Comparison of ENCODE assay signal across 9 cellular contexts in the genomic region with DNA sequence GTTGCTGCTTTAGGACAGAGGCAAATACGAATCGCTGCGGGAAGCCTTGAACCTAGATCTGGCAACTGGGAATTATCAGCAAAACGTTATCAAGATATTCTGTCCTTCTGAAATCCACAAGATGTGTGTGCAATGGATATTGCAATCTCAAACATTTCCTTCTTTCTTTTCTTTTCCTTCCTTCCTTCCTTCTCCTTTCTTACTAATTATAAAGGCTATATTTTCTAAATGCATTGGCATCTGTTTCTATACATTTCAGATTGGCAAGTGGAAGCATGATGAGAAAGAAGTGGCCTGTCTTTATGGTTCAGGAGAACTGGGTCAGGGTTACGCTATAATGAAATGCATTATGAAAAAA. TPM values are rescaled to one million over a fixed set of nuclear protein-coding genes. Genes with fewer than 3 reads are reported as not detected.
DNase-seq lines count a peak whose midpoint lies in the region; ATAC-seq and TF ChIP-seq lines count a peak whose summit lies in the region.
"Had no signal": no experiment of that assay in that cellular context is flagged by ENCODE, and none has a peak within 500 bp of the region (broad histone marks: within the 10 kb centered on the region; RNA-seq: fewer than 3 reads in every experiment).

No MANE protein-coding gene starts in this region.

- H3K27me3 Mint-ChIP-seq in activated CD8-positive, alpha-beta T cell treated with anti-CD3 and anti-CD28 coated beads for 36 hours, result no peaks in the 10 kb centered on the region

- H3K9ac ChIP-seq in liver (ENCODE audit: low read depth in 1 of 2, low read length in 2 of 2), result peak overlapping the region in 1 of 2 donors; percentile 32

- POLR2A ChIA-PET in activated CD8-positive, alpha-beta T cell treated with anti-CD3 and anti-CD28 coated beads for 36 hours (lab: Charles Lee), result interaction anchor here (1.0 to 15.6 kb wide), 7 partner anchors 7 to 56 kb away, joined by 4 to 766 read pairs (median 196); a partner anchor contains a TSS

- DNase-seq in right cardiac atrium (no peak), left cardiac atrium (no peak), upper lobe of right lung (no peak), foreskin keratinocyte (no peak), NCI-H1436 treated with DMSO at 0.1 percent for 48 hours (lab: John Stamatoyannopoulos, UW) (no peak)
- DNase-seq in activated CD8-positive, alpha-beta T cell treated with anti-CD3 and anti-CD28 coated beads for 36 hours, result no peak

- TF ChIP-seq RAD21 in liver (IDR thresholded peaks at IDR 0.05), result no peak

- no peaks in the 10 kb centered on the region for H3K9me3 Mint-ChIP-seq in activated CD8-positive, alpha-beta T cell treated with anti-CD3 and anti-CD28 coated beads for 36 hours

- H3K36me3 ChIP-seq in liver (ENCODE audit: control insufficient read depth in 4 of 4, insufficient read depth in 3 of 4, low read depth in 1 of 4, low read length in 3 of 4) (no peaks in the 10 kb centered on the region), upper lobe of right lung (peaks cover 17% of the 10 kb centered on the region)
- H3K36me3 ChIP-seq: WERI-Rb-1 had no signal

- peaks cover 53% of the 10 kb centered on the region for H3K4me1 Mint-ChIP-seq in activated CD8-positive, alpha-beta T cell treated with anti-CD3 and anti-CD28 coated beads for 36 hours (ENCODE audit: low read depth)

- H3K4me3 Mint-ChIP-seq in activated CD8-positive, alpha-beta T cell treated with anti-CD3 and anti-CD28 coated beads for 36 hours, result peak overlapping the region; percentile 100

- CTCF ChIA-PET in activated CD8-positive, alpha-beta T cell treated with anti-CD3 and anti-CD28 coated beads for 36 hours (lab: Charles Lee), result interaction anchor here (1.0 to 15.5 kb wide), 17 partner anchors 10 to 92 kb away, joined by 3 to 289 read pairs (median 5); no protein-coding TSS in a partner anchor

- H3K27ac ChIP-seq in right cardiac atrium (ENCODE audit: low read length) (no peak overlapping the region), liver (ENCODE audit: low read depth in 1 of 2, low read length in 2 of 2) (peak overlapping the region; percentile 4 to 20), upper lobe of right lung (peak overlapping the region; percentile 77), foreskin keratinocyte (no peak overlapping the region)
- H3K27ac ChIP-seq: WERI-Rb-1 had no signal

- 20% methylated on average over 5 of the region's 5 CpGs for WGBS in right cardiac atrium
- WGBS in liver, result 18% methylated on average over 5 of the region's 5 CpGs

- TF ChIP-seq CTCF in activated CD8-positive, alpha-beta T cell treated with anti-CD3 and anti-CD28 coated beads for 36 hours (IDR thresholded peaks at IDR 0.05), result peak; percentile 72
- no peak for TF ChIP-seq CTCF in liver (IDR thresholded peaks at IDR 0.05; ENCODE audit: low read depth, low read length, missing input control)
- TF ChIP-seq CTCF in upper lobe of right lung (IDR thresholded peaks at IDR 0.05), result no peak
- no peak for TF ChIP-seq CTCF in foreskin keratinocyte (conservative IDR thresholded peaks at IDR 0.05)

- H3K27me3 ChIP-seq in right cardiac atrium (ENCODE audit: control insufficient read depth, insufficient read depth) (no peaks in the 10 kb centered on the region), liver (ENCODE audit: control insufficient read depth in 4 of 4, insufficient read depth in 4 of 4, low read length in 3 of 4) (no peaks in the 10 kb centered on the region), upper lobe of right lung (no peaks in the 10 kb centered on the region), foreskin keratinocyte (no peaks in the 10 kb centered on the region)

- intact Hi-C loops in right cardiac atrium (cut with DNase I) (loop anchor here (2.0 to 10.0 kb wide), 3 partner anchors 62 to 92 kb away; no protein-coding TSS in a partner anchor), left cardiac atrium (cut with DNase I) (loop anchor here in 1 of 2 donors (1.0 to 5.0 kb wide), 2 partner anchors 59 to 91 kb away; no protein-coding TSS in a partner anchor), upper lobe of right lung (cut with DNase I) (loop anchor here (10.0 kb wide), 1 partner anchor 62 kb away; no protein-coding TSS in a partner anchor)
- intact Hi-C loops in activated CD8-positive, alpha-beta T cell treated with anti-CD3 and anti-CD28 coated beads for 36 hours (cut with micrococcal nuclease), result loop anchor here (2.0 kb wide), 1 partner anchor 62 kb away; no protein-coding TSS in a partner anchor

- H3K9me3 ChIP-seq in right cardiac atrium (ENCODE audit: control insufficient read depth, low read length) (no peaks in the 10 kb centered on the region), liver (ENCODE audit: control insufficient read depth in 4 of 4, low read length in 3 of 4) (no peaks in the 10 kb centered on the region), upper lobe of right lung (no peaks in the 10 kb centered on the region)

- ATAC-seq in right cardiac atrium (no peak), left cardiac atrium (no peak), upper lobe of right lung (no peak), HG03159 (IDR thresholded peaks at IDR 0.05; ENCODE audit: unreplicated experiment) (no peak), foreskin keratinocyte (no peak)
- no peak for ATAC-seq in activated CD8-positive, alpha-beta T cell treated with anti-CD3 and anti-CD28 coated beads for 36 hours

- H3K4me3 ChIP-seq in right cardiac atrium (ENCODE audit: low read length) (peak overlapping the region; percentile 35), liver (ENCODE audit: low read depth in 1 of 3, low read length in 3 of 3) (no peak overlapping the region), upper lobe of right lung (peak overlapping the region; percentile 49)

- H3K4me1 ChIP-seq in right cardiac atrium (ENCODE audit: control insufficient read depth, insufficient read depth, low read length) (no peaks in the 10 kb centered on the region), liver (ENCODE audit: control insufficient read depth in 4 of 4, insufficient read depth in 4 of 4, low read length in 3 of 4) (peaks cover 0 to 8% (median 5%) of the 10 kb centered on the region in 4 donors), upper lobe of right lung (peaks cover 29% of the 10 kb centered on the region), foreskin keratinocyte (peaks cover 23% of the 10 kb centered on the region)

- peaks cover 71% of the 10 kb centered on the region for H3K36me3 Mint-ChIP-seq in activated CD8-positive, alpha-beta T cell treated with anti-CD3 and anti-CD28 coated beads for 36 hours (ENCODE audit: low read depth)

- H3K27ac Mint-ChIP-seq in activated CD8-positive, alpha-beta T cell treated with anti-CD3 and anti-CD28 coated beads for 36 hours, result peak overlapping the region; percentile 100

TF ChIP-seq in liver, 16 proteins besides CTCF, POLR2A, EP300 and RAD21:
- TF ChIP-seq, protein P1, sequence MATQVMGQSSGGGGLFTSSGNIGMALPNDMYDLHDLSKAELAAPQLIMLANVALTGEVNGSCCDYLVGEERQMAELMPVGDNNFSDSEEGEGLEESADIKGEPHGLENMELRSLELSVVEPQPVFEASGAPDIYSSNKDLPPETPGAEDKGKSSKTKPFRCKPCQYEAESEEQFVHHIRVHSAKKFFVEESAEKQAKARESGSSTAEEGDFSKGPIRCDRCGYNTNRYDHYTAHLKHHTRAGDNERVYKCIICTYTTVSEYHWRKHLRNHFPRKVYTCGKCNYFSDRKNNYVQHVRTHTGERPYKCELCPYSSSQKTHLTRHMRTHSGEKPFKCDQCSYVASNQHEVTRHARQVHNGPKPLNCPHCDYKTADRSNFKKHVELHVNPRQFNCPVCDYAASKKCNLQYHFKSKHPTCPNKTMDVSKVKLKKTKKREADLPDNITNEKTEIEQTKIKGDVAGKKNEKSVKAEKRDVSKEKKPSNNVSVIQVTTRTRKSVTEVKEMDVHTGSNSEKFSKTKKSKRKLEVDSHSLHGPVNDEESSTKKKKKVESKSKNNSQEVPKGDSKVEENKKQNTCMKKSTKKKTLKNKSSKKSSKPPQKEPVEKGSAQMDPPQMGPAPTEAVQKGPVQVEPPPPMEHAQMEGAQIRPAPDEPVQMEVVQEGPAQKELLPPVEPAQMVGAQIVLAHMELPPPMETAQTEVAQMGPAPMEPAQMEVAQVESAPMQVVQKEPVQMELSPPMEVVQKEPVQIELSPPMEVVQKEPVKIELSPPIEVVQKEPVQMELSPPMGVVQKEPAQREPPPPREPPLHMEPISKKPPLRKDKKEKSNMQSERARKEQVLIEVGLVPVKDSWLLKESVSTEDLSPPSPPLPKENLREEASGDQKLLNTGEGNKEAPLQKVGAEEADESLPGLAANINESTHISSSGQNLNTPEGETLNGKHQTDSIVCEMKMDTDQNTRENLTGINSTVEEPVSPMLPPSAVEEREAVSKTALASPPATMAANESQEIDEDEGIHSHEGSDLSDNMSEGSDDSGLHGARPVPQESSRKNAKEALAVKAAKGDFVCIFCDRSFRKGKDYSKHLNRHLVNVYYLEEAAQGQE (IDR thresholded peaks at IDR 0.05), result no peak
- no peak for TF ChIP-seq GABPA (IDR thresholded peaks at IDR 0.05 in 1 of 2, conservative IDR thresholded peaks at IDR 0.05 in 1 of 2)
- TF ChIP-seq RXRA (IDR thresholded peaks at IDR 0.05), result no peak
- no peak for TF ChIP-seq NR2F2 (IDR thresholded peaks at IDR 0.05)
- no peak for TF ChIP-seq FOXA1 (IDR thresholded peaks at IDR 0.05)
- TF ChIP-seq HNF4A (conservative IDR thresholded peaks at IDR 0.05), result no peak
- TF ChIP-seq YY1 (IDR thresholded peaks at IDR 0.05), result no peak
TF ChIP-seq in liver: peak in this region for 0.

RNA-seq across cellular contexts. Expression of a gene that starts 2.0 kb away (rescaled TPM):
- 1 to 10 TPM; 1.2 to 2.0 (median 1.5) TPM for total RNA-seq in right cardiac atrium
- 0.63 TPM for polyA plus RNA-seq in right cardiac atrium
- 1 to 10 TPM; 1.6 to 2.6 TPM for total RNA-seq in left cardiac atrium
- 100 to 1,000 TPM; 112 to 113 TPM for total RNA-seq in activated CD8-positive, alpha-beta T cell treated with anti-CD3 and anti-CD28 coated beads for 36 hours
- 1 to 10 TPM; 1.5 to 2.0 TPM for total RNA-seq in liver
- polyA plus RNA-seq in liver, result under 1 TPM; 0.56 to 0.65 TPM
- total RNA-seq in upper lobe of right lung, result 12.9 TPM
- 0.07 TPM in 2 replicates for total RNA-seq in foreskin keratinocyte
- 0.03 and 0.06 TPM in 2 replicates for polyA plus RNA-seq in foreskin keratinocyte

RNA-seq across cellular contexts. Expression of a gene that starts 42.8 kb away (rescaled TPM):
- 10 to 100 TPM in 3 of 4 donors, 1 to 10 TPM in 1; 9.6 to 12.1 (median 11.2) TPM for total RNA-seq in right cardiac atrium
- polyA plus RNA-seq in right cardiac atrium, result 4.5 TPM
- total RNA-seq in left cardiac atrium, result 10 to 100 TPM in 1 of 2 donors, 1 to 10 TPM in 1; 9.1 to 10.1 TPM
- 1 to 10 TPM; 4.2 TPM for total RNA-seq in activated CD8-positive, alpha-beta T cell treated with anti-CD3 and anti-CD28 coated beads for 36 hours
- total RNA-seq in liver, result 1 to 10 TPM; 2.8 to 3.8 TPM
- 1 to 10 TPM; 1.7 to 4.6 TPM for polyA plus RNA-seq in liver
- total RNA-seq in upper lobe of right lung, result 17.2 TPM
- 5.8 and 6.9 TPM in 2 replicates for total RNA-seq in foreskin keratinocyte
- polyA plus RNA-seq in foreskin keratinocyte, result 2.1 and 2.2 TPM in 2 replicates

Comparison
In these comparisons a context has a peak if more than half of its experiments do, and no peak if none do; other contexts are left out.
1. H3K27ac ChIP-seq: peak in liver (2 of 2) and upper lobe of right lung (single experiment); none in right cardiac atrium (single experiment) and foreskin keratinocyte (single experiment).
2. H3K4me3 ChIP-seq: peak in right cardiac atrium (single experiment) and upper lobe of right lung (single experiment); none in liver (0 of 3).